In genomic region chr14:66405158-66405557, GRCh38 we compare ENCODE assay signal across 14 cellular contexts.
DNase-seq lines count a peak whose midpoint lies in the region; ATAC-seq and TF ChIP-seq lines count a peak whose summit lies in the region.
"Had no signal": no experiment of that assay in that cellular context is flagged by ENCODE, and none has a peak within 500 bp of the region (broad histone marks: within the 10 kb centered on the region; RNA-seq: fewer than 3 reads in every experiment).

No MANE protein-coding gene starts in this region.

- peaks cover 0 to 3% (median 0%) of the 10 kb centered on the region in 5 experiments for H3K9me3 Mint-ChIP-seq in brain
- H3K9me3 Mint-ChIP-seq: activated B cell treated with CpG ODN at 0.5 μM for 24 hours; activated naive CD4-positive, alpha-beta T cell treated with anti-CD3 and anti-CD28 coated beads, Interleukin-2, amount 50 U/mL, for 24 hours; nephron had no signal

- H3K27me3 ChIP-seq in Loucy (ENCODE audit: insufficient read depth, low read length, poor library complexity, severe bottlenecking) (no peaks in the 10 kb centered on the region), ovary (no peaks in the 10 kb centered on the region)
- H3K27me3 ChIP-seq: testis had no signal

- 77 to 84% (median 79%) methylated on average over 1 of the region's 1 CpG for WGBS in ovary, 3 donors

- no peak overlapping the region for H3K27ac ChIP-seq in ovary
- H3K27ac ChIP-seq: testis had no signal

- H3K4me1 ChIP-seq in Loucy (ENCODE audit: insufficient read depth, low read length, poor library complexity, severe bottlenecking), result peaks cover 23% of the 10 kb centered on the region
- H3K4me1 ChIP-seq in ovary (ENCODE audit: insufficient read depth), result no peaks in the 10 kb centered on the region
- H3K4me1 ChIP-seq: testis had no signal

- no peak for TF ChIP-seq EP300 in ovary (IDR thresholded peaks at IDR 0.05)

- no peaks in the 10 kb centered on the region for H3K79me2 ChIP-seq in Loucy (ENCODE audit: insufficient read depth, low read length)

- no peaks in the 10 kb centered on the region for H3F3A ChIP-seq in Loucy (ENCODE audit: low read depth)

- H3K4me2 ChIP-seq in Loucy (ENCODE audit: low read depth, low read length, poor library complexity, severe bottlenecking), result no peak overlapping the region

- no peak for ATAC-seq in HG03378 (IDR thresholded peaks at IDR 0.05; ENCODE audit: unreplicated experiment)
- ATAC-seq: left colon had no signal

- H3K4me3 Mint-ChIP-seq in brain, result peak overlapping the region in 1 of 5 experiments; percentile 21
- H3K4me3 Mint-ChIP-seq: activated B cell treated with CpG ODN at 0.5 μM for 24 hours; activated naive CD4-positive, alpha-beta T cell treated with anti-CD3 and anti-CD28 coated beads, Interleukin-2, amount 50 U/mL, for 24 hours; nephron had no signal

- no peak for TF ChIP-seq CTCF in Loucy (conservative IDR thresholded peaks at IDR 0.05; ENCODE audit: low read length)
- no peak for TF ChIP-seq CTCF in brain (conservative IDR thresholded peaks at IDR 0.05)
- TF ChIP-seq CTCF in ovary (IDR thresholded peaks at IDR 0.05), result no peak

- peak overlapping the region; percentile 1; the same call in 1 of the 2 replicates for H2AFZ ChIP-seq in Loucy (ENCODE audit: low read length)

- DNase-seq in ELR (ENCODE audit: low read depth) (peak; percentile 26), myocyte (ENCODE audit: low read depth) (peak; percentile 8), 8988T (no peak), ovary (no peak)
- DNase-seq: activated B cell treated with CpG ODN at 0.5 μM for 24 hours, left colon, NCI-H526, SHP77 treated with DMSO at 0.1 percent for 48 hours, testis had no signal

- intact Hi-C loops in ovary (cut with DNase I), result no loop called here

- H3K4me1 Mint-ChIP-seq in brain, result peaks cover 11% of the 10 kb centered on the region
- H3K4me1 Mint-ChIP-seq: activated naive CD4-positive, alpha-beta T cell treated with anti-CD3 and anti-CD28 coated beads, Interleukin-2, amount 50 U/mL, for 24 hours; nephron had no signal

- H3K9me2 ChIP-seq in Loucy (replicated peaks; ENCODE audit: low read depth, low read length), result no peaks in the 10 kb centered on the region

- H3K36me3 Mint-ChIP-seq in brain, result no peaks in the 10 kb centered on the region
- H3K36me3 Mint-ChIP-seq: activated naive CD4-positive, alpha-beta T cell treated with anti-CD3 and anti-CD28 coated beads, Interleukin-2, amount 50 U/mL, for 24 hours had no signal

- no peak for TF ChIP-seq POLR2A in ovary (IDR thresholded peaks at IDR 0.05)

- no peaks in the 10 kb centered on the region for H3K36me3 ChIP-seq in Loucy (ENCODE audit: insufficient read depth, low read length)
- no peaks in the 10 kb centered on the region for H3K36me3 ChIP-seq in ovary

- H3K9ac ChIP-seq in Loucy (ENCODE audit: low read depth, low read length, poor library complexity, severe bottlenecking), result no peak overlapping the region

- no peak overlapping the region for H3K4me3 ChIP-seq in Loucy (ENCODE audit: low read length, poor library complexity, severe bottlenecking)
- H3K4me3 ChIP-seq in ovary, result no peak overlapping the region
- H3K4me3 ChIP-seq: testis had no signal

- H3K9me3 ChIP-seq in Loucy (ENCODE audit: insufficient read depth, low read depth, low read length), result no peaks in the 10 kb centered on the region; the same call in 1 of the 2 replicates
- H3K9me3 ChIP-seq in ovary, result no peaks in the 10 kb centered on the region
- H3K9me3 ChIP-seq: testis had no signal

- peak overlapping the region in 3 of 5 experiments; percentile 3 to 67 (median 23) for H3K27ac Mint-ChIP-seq in brain
- H3K27ac Mint-ChIP-seq: activated B cell treated with CpG ODN at 0.5 μM for 24 hours; activated naive CD4-positive, alpha-beta T cell treated with anti-CD3 and anti-CD28 coated beads, Interleukin-2, amount 50 U/mL, for 24 hours; nephron had no signal

- no peaks in the 10 kb centered on the region for H4K20me1 ChIP-seq in Loucy (ENCODE audit: insufficient read depth, low read length, poor library complexity, severe bottlenecking)

- H3K27me3 Mint-ChIP-seq in brain, result peaks cover 3% of the 10 kb centered on the region
- H3K27me3 Mint-ChIP-seq: activated B cell treated with CpG ODN at 0.5 μM for 24 hours; activated naive CD4-positive, alpha-beta T cell treated with anti-CD3 and anti-CD28 coated beads, Interleukin-2, amount 50 U/mL, for 24 hours had no signal

Comparison
In these comparisons a context has a peak if more than half of its experiments do, and no peak if none do; other contexts are left out.
1. DNase-seq: peak in ELR (single experiment) and myocyte (single experiment); none in 8988T (single experiment) and ovary (0 of 5).